9 cellular contexts compared by ENCODE assay signal in the genomic region with DNA sequence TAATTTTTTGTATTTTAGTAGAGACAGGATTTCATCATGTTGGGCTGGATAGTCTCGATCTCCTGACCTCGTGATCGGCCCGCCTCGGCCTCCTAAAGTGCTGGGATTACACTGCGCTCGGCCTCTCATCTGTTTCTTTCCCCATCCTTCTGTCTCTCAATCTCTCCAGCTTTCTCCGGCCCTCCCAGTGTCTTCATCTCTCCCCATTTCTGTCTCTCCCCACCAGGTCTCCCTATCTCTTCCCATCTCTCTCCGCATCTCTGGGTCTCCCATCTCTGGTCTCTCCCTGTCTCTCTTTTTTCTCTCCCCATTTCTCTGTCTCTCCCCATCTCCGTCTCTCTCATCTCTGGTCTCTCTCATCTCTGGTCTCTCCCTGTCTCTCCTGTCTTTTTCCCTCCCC. TPM values are rescaled to one million over a fixed set of nuclear protein-coding genes. Genes with fewer than 3 reads are reported as not detected.
DNase-seq lines count a peak whose midpoint lies in the region; ATAC-seq and TF ChIP-seq lines count a peak whose summit lies in the region.
"Had no signal": no experiment of that assay in that cellular context is flagged by ENCODE, and none has a peak within 500 bp of the region (broad histone marks: within the 10 kb centered on the region; RNA-seq: fewer than 3 reads in every experiment).

No MANE protein-coding gene starts in this region.

- POLR2A ChIA-PET in AG04449 (lab: Yijun Ruan, JAX), result no interaction called here
- POLR2A ChIA-PET in PC-3 (lab: Charles Lee; ENCODE audit: unreplicated experiment), result no interaction called here

- ATAC-seq in PC-3 (no peak), GM18520 (IDR thresholded peaks at IDR 0.05; ENCODE audit: unreplicated experiment) (no peak)

- CTCF ChIA-PET in AG04449 (lab: Yijun Ruan, JAX), result interaction anchor here (0.6 to 14.7 kb wide), 16 partner anchors 9 to 295 kb away, joined by 3 to 573 read pairs (median 4); no protein-coding TSS in a partner anchor
- CTCF ChIA-PET in PC-3 (lab: Charles Lee), result interaction anchor here (0.5 to 0.6 kb wide), 2 partner anchors 46 to 134 kb away, joined by 4 read pairs; no protein-coding TSS in a partner anchor

- H2AFZ ChIP-seq in PC-3 (ENCODE audit: low read length), result peak overlapping the region; percentile 79; the same call in 1 of the 2 replicates

- peak overlapping the region; percentile 81 for H3K4me2 ChIP-seq in PC-3 (ENCODE audit: low read length)

- no peak for DNase-seq in AG04449 (ENCODE audit: low read depth, low spot score)
- DNase-seq in PC-3, result no peak
- DNase-seq in T-helper 2 cell, result no peak
- DNase-seq in midbrain (lab: John Stamatoyannopoulos, UW), result no peak
- DNase-seq: NCI-H1436 treated with DMSO at 0.1 percent for 48 hours had no signal

- intact Hi-C loops in PC-3 (cut with micrococcal nuclease), result loop anchor here (1.0 to 5.0 kb wide), 4 partner anchors 34 to 111 kb away; no protein-coding TSS in a partner anchor

- no peak for TF ChIP-seq CTCF in AG04449 (IDR thresholded peaks at IDR 0.05; ENCODE audit: insufficient read depth, low read length, missing control alignments)
- TF ChIP-seq CTCF in PC-3 (conservative IDR thresholded peaks at IDR 0.05; ENCODE audit: low read depth, low read length), result no peak

- H3K27ac ChIP-seq in PC-3 (ENCODE audit: low read length) (no peak overlapping the region), iPS-18a (ENCODE audit: low read length) (no peak overlapping the region)

- H3K9me2 ChIP-seq in PC-3 (replicated peaks; ENCODE audit: low read length), result no peaks in the 10 kb centered on the region

- no TSS peak for BruUV-seq in PC-3 (replicated peaks; lab: Mats Ljungman, UMichigan)

- H3F3A ChIP-seq in PC-3 (ENCODE audit: low read length, unreplicated experiment), result no peaks in the 10 kb centered on the region

- peak overlapping the region; percentile 52 for H3K4me3 ChIP-seq in AG04449 (ENCODE audit: low read depth, low read length)
- peak overlapping the region; percentile 61 for H3K4me3 ChIP-seq in PC-3 (ENCODE audit: low read length)
- peak overlapping the region; percentile 42 for H3K4me3 ChIP-seq in iPS-18a (ENCODE audit: low read length)

- no peaks in the 10 kb centered on the region for H4K20me1 ChIP-seq in PC-3 (ENCODE audit: low read length)

- H3K4me1 ChIP-seq in PC-3 (ENCODE audit: insufficient read depth, low read length) (no peaks in the 10 kb centered on the region), iPS-18a (ENCODE audit: control insufficient read depth, low read depth, low read length) (no peaks in the 10 kb centered on the region)

- H3K27me3 ChIP-seq in PC-3 (ENCODE audit: low read length), result no peaks in the 10 kb centered on the region
- peaks cover 66% of the 10 kb centered on the region for H3K27me3 ChIP-seq in iPS-18a (ENCODE audit: control insufficient read depth, insufficient read depth, low read length)

- H3K79me2 ChIP-seq in PC-3 (ENCODE audit: low read length), result no peaks in the 10 kb centered on the region

- H3K9ac ChIP-seq in PC-3 (ENCODE audit: low read length), result no peak overlapping the region
- H3K9ac ChIP-seq in iPS-18a (ENCODE audit: low read length), result peak overlapping the region; percentile 40

- H3K36me3 ChIP-seq in PC-3 (ENCODE audit: low read depth, low read length), result no peaks in the 10 kb centered on the region
- H3K36me3 ChIP-seq in iPS-18a (ENCODE audit: control insufficient read depth, low read depth, low read length), result no peaks in the 10 kb centered on the region

- H3K9me3 ChIP-seq in PC-3 (ENCODE audit: low read length) (no peaks in the 10 kb centered on the region), iPS-18a (ENCODE audit: control insufficient read depth, low read depth, low read length) (no peaks in the 10 kb centered on the region)

RNA-seq across cellular contexts. Expression of a gene that starts 12.2 kb away (rescaled TPM):
- 43.3 and 75.8 TPM in 2 replicates for total RNA-seq in PC-3 (2014; rRNA removed)

RNA-seq across cellular contexts. Expression of a gene that starts 13.7 kb away (rescaled TPM):
- total RNA-seq in PC-3 (2014; rRNA removed), result 0.55 and 1.1 TPM in 2 replicates
- total RNA-seq: activated naive CD8-positive, alpha-beta T cell treated with anti-CD3 and anti-CD28 coated beads, Interleukin-2, amount 10 ng/mL, durations not matched to agents 7 days and 5 days; CD4-positive, alpha-beta memory T cell had no signal

RNA-seq across cellular contexts. Expression of a gene that starts 26.1 kb away (rescaled TPM):
- 219 and 352 TPM in 2 replicates for total RNA-seq in PC-3 (2014; rRNA removed)

RNA-seq across cellular contexts. Expression of a gene that starts 37.4 kb away (rescaled TPM):
- 389 and 418 TPM in 2 replicates for total RNA-seq in PC-3 (2014; rRNA removed)

RNA-seq across cellular contexts. Expression of a gene that starts 44.7 kb away (rescaled TPM):
- 2,022 and 2,043 TPM in 2 replicates for total RNA-seq in PC-3 (2014; rRNA removed)
